ENCODE assay signal across 8 cellular contexts in the genomic region with DNA sequence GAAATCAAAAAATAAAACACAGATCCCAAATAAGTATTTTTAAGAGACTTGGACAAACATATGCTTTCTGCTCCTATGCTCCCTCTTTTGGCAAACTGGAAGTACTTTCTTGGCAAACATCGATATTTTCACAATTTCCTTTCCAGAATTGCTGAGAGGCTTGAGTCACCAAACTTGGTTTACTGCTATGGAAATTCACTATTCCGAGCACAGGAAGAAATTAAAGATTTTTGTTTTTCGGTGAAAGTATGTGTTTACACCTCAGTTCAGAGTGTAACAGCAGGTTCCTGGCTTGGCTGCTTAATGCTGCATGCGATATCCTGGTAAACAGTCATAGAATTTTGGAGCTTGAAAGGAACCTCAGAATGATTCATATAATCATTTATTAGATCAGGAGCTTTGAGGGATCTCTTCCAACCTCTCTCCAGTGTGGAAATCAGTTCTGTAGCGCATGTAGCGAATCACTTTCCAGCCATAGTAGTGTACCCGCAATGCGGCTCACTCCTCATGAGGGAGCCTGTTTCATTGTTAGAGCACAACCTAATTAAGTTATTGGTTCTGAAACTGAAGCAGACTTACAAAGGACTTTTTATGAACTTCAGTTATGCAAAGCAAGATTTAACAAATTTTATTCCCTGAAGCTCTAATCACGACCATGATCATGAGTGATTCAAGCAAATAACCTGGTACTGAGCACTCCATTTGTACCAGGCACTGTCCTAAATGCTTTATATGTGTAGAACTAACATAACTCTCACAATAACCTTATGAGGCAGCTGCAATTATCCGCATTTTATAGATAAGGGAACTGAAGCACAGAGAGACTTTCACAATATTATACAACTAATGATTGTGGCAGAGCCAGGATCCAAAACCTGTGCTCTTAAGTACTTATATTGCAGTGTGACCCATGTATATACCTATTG. TPM values are rescaled to one million over a fixed set of nuclear protein-coding genes. Genes with fewer than 3 reads are reported as not detected.
DNase-seq lines count a peak whose midpoint lies in the region; ATAC-seq and TF ChIP-seq lines count a peak whose summit lies in the region.

No MANE protein-coding gene starts in this region.

- no peak overlapping the region for H3K4me3 Mint-ChIP-seq in neural progenitor cell

- H3K4me3 ChIP-seq in neural progenitor cell, result no peak overlapping the region

- H3K27me3 Mint-ChIP-seq in neural progenitor cell (ENCODE audit: insufficient read depth, low read depth), result no peaks in the 10 kb centered on the region

- TF ChIP-seq CTCF in GM12873 (IDR thresholded peaks at IDR 0.05; ENCODE audit: insufficient read depth, low read depth, low read length, missing control alignments), result peak; percentile 24
- peak; percentile 35 for TF ChIP-seq CTCF in neural progenitor cell (IDR thresholded peaks at IDR 0.05)

- DNase-seq in OCI-M1 (lab: John Stamatoyannopoulos, UW), result peak; percentile 48
- DNase-seq in neural progenitor cell (ENCODE audit: low spot score), result no peak
- DNase-seq in activated gamma-delta T cell treated with Interleukin-2 at 50 U/mL for 16 hours, result no peak
- DNase-seq in activated CD4-positive, alpha-beta T cell treated with anti-CD3 and anti-CD28 coated beads, Interleukin-2, amount 50 U/mL, for 1 hour, result no peak
- DNase-seq in ecto neural progenitor cell (ENCODE audit: low spot score), result no peak

- no peaks in the 10 kb centered on the region for H3K27me3 ChIP-seq in neural progenitor cell

- H3K9me3 ChIP-seq in neural progenitor cell (ENCODE audit: low read depth), result no peaks in the 10 kb centered on the region

- H3K9me3 Mint-ChIP-seq in neural progenitor cell, result no peaks in the 10 kb centered on the region

- no peak overlapping the region for H3K4me2 ChIP-seq in neural progenitor cell

- H3K27ac ChIP-seq in neural progenitor cell, result no peak overlapping the region

- peaks cover 4% of the 10 kb centered on the region for H3F3A ChIP-seq in neural progenitor cell (ENCODE audit: low read depth)

- ATAC-seq in esophagus mucosa (peak; percentile 46), HG03521 (IDR thresholded peaks at IDR 0.05; ENCODE audit: unreplicated experiment) (no peak)

- H3K4me1 Mint-ChIP-seq in neural progenitor cell, result peaks cover 4% of the 10 kb centered on the region

- H3K9ac ChIP-seq in neural progenitor cell, result no peak overlapping the region

- peaks cover 15% of the 10 kb centered on the region for H3K36me3 Mint-ChIP-seq in neural progenitor cell

- no peak overlapping the region for H3K27ac Mint-ChIP-seq in neural progenitor cell

- no peaks in the 10 kb centered on the region for H3K79me2 ChIP-seq in neural progenitor cell (ENCODE audit: low read depth)

- peaks cover 5% of the 10 kb centered on the region for H3K4me1 ChIP-seq in neural progenitor cell

- no peak overlapping the region for H2AFZ ChIP-seq in neural progenitor cell (replicated peaks)

- H3K36me3 ChIP-seq in neural progenitor cell, result no peaks in the 10 kb centered on the region

- H4K20me1 ChIP-seq in neural progenitor cell (ENCODE audit: low read depth), result no peaks in the 10 kb centered on the region

RNA-seq across cellular contexts. Expression of gene ATP2A2, which starts 56.4 kb away (rescaled TPM):
- total RNA-seq in esophagus mucosa (194 TPM), neural progenitor cell (ENCODE audit: low replicate concordance) (99.5 and 111 TPM in 2 replicates)
